In the genomic region with DNA sequence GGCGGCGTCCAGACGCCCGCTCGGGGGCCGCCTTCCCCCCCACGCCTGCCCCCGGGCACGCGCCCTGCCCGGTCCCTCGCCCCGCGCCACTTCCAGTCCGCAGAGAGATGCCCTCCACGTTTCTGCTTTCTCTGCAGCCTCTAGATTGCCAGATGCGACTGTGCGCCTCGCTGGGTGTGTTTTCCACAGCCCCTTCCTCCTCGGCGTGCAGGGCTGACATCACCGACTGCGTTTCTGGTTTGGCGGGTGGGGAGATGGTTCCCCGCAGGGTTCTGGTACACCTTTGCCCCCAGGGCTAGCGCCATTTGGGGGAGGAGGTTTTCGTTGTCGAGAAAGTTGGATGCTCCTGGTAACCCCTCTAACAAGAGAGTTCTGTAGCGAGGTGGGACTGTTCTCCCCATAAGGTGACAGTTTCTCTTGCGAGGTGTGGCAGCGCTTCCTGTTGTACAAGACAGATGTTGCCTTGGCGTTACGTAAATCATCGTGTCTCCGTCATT, we compare ENCODE assay signal across 7 cellular contexts. TPM values are rescaled to one million over a fixed set of nuclear protein-coding genes. Genes with fewer than 3 reads are reported as not detected.
DNase-seq lines count a peak whose midpoint lies in the region; ATAC-seq and TF ChIP-seq lines count a peak whose summit lies in the region.

No MANE protein-coding gene starts in this region.

- H3F3A ChIP-seq in neural cell (ENCODE audit: insufficient read depth, low read length, poor library complexity, severe bottlenecking), result no peaks in the 10 kb centered on the region

- intact Hi-C loops in esophagus squamous epithelium (cut with DNase I), result loop anchor here (2.0 kb wide), 1 partner anchor 298 kb away; no protein-coding TSS in a partner anchor

- H3K27me3 ChIP-seq in esophagus squamous epithelium (no peaks in the 10 kb centered on the region), neural cell (ENCODE audit: insufficient read depth, low read depth, low read length) (no peaks in the 10 kb centered on the region), thymus (ENCODE audit: control insufficient read depth, insufficient read depth) (no peaks in the 10 kb centered on the region)

- H3K36me3 ChIP-seq in esophagus squamous epithelium, result peaks cover 25 to 32% (median 27%) of the 10 kb centered on the region in 3 donors
- no peaks in the 10 kb centered on the region for H3K36me3 ChIP-seq in neural cell (ENCODE audit: insufficient read depth, low read length)
- peaks cover 26% of the 10 kb centered on the region for H3K36me3 ChIP-seq in thymus (ENCODE audit: control insufficient read depth, insufficient read depth)

- TF ChIP-seq RAD21 in neural cell (conservative IDR thresholded peaks at IDR 0.05), result peak; percentile 30

- H2AFZ ChIP-seq in neural cell (ENCODE audit: low read depth, low read length), result no peak overlapping the region

- H4K20me1 ChIP-seq in neural cell (ENCODE audit: insufficient read depth), result peaks cover 9% of the 10 kb centered on the region

- peak; percentile 50 to 55 for DNase-seq in NOMO-1 (lab: John Stamatoyannopoulos, UW; ENCODE audit: unreplicated experiment in 2 of 2)
- peak; percentile 26 for DNase-seq in activated T-cell treated with anti-CD3 and anti-CD28 coated beads for 4 hours
- no peak for DNase-seq in esophagus squamous epithelium (lab: John Stamatoyannopoulos, UW)

- TF ChIP-seq CTCF in esophagus squamous epithelium (IDR thresholded peaks at IDR 0.05) (no peak), neural cell (IDR thresholded peaks at IDR 0.05; ENCODE audit: poor library complexity, severe bottlenecking) (no peak)

- H3K9me3 ChIP-seq in esophagus squamous epithelium (no peaks in the 10 kb centered on the region), neural cell (ENCODE audit: low read length) (no peaks in the 10 kb centered on the region), thymus (ENCODE audit: control insufficient read depth) (no peaks in the 10 kb centered on the region)

- H3K4me1 ChIP-seq in esophagus squamous epithelium (peaks cover 10 to 60% (median 41%) of the 10 kb centered on the region in 3 donors), thymus (ENCODE audit: control insufficient read depth, insufficient read depth, low read length) (peaks cover 9% of the 10 kb centered on the region)

- H3K4me3 ChIP-seq in esophagus squamous epithelium (peak overlapping the region; percentile 85 to 94 (median 88)), neural cell (ENCODE audit: low read length) (peak overlapping the region; percentile 92), thymus (ENCODE audit: low read length) (peak overlapping the region; percentile 93)

- H3K4me2 ChIP-seq in neural cell (ENCODE audit: low read length), result peak overlapping the region; percentile 43

- no peaks in the 10 kb centered on the region for H3K9me2 ChIP-seq in neural cell (ENCODE audit: insufficient read depth, low read length)

- H3K9ac ChIP-seq in neural cell (ENCODE audit: low read length), result peak overlapping the region; percentile 92

- H3K79me2 ChIP-seq in neural cell (replicated peaks; ENCODE audit: insufficient read depth, low read length), result peaks cover 32% of the 10 kb centered on the region

- ATAC-seq in HG02885 (IDR thresholded peaks at IDR 0.05; ENCODE audit: poor library complexity, unreplicated experiment), result peak; percentile 14

- H3K27ac ChIP-seq in esophagus squamous epithelium, result peak overlapping the region; percentile 95 to 99 (median 96)
- peak overlapping the region; percentile 50 for H3K27ac ChIP-seq in neural cell (ENCODE audit: low read length)
- peak overlapping the region; percentile 97 for H3K27ac ChIP-seq in thymus (ENCODE audit: low read depth)

- TF ChIP-seq POLR2A in GM18526 (IDR thresholded peaks at IDR 0.05; ENCODE audit: extremely low read depth, insufficient read length) (peak; percentile 17), esophagus squamous epithelium (IDR thresholded peaks at IDR 0.05) (peak in 1 of 4 donors; percentile 16)

- TF ChIP-seq EP300 in neural cell (conservative IDR thresholded peaks at IDR 0.05; ENCODE audit: poor library complexity, severe bottlenecking), result peak; percentile 20

- 1% methylated on average over 13 to 14 of the region's 35 CpGs for WGBS in esophagus squamous epithelium, 2 donors
- WGBS in thymus, result 1% methylated on average over 35 of the region's 35 CpGs

TF ChIP-seq in neural cell, 6 proteins besides CTCF, POLR2A, EP300 and RAD21:
- TF ChIP-seq, protein P1, sequence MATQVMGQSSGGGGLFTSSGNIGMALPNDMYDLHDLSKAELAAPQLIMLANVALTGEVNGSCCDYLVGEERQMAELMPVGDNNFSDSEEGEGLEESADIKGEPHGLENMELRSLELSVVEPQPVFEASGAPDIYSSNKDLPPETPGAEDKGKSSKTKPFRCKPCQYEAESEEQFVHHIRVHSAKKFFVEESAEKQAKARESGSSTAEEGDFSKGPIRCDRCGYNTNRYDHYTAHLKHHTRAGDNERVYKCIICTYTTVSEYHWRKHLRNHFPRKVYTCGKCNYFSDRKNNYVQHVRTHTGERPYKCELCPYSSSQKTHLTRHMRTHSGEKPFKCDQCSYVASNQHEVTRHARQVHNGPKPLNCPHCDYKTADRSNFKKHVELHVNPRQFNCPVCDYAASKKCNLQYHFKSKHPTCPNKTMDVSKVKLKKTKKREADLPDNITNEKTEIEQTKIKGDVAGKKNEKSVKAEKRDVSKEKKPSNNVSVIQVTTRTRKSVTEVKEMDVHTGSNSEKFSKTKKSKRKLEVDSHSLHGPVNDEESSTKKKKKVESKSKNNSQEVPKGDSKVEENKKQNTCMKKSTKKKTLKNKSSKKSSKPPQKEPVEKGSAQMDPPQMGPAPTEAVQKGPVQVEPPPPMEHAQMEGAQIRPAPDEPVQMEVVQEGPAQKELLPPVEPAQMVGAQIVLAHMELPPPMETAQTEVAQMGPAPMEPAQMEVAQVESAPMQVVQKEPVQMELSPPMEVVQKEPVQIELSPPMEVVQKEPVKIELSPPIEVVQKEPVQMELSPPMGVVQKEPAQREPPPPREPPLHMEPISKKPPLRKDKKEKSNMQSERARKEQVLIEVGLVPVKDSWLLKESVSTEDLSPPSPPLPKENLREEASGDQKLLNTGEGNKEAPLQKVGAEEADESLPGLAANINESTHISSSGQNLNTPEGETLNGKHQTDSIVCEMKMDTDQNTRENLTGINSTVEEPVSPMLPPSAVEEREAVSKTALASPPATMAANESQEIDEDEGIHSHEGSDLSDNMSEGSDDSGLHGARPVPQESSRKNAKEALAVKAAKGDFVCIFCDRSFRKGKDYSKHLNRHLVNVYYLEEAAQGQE (IDR thresholded peaks at IDR 0.05; ENCODE audit: borderline replicate concordance), result peak; percentile 12
- TF ChIP-seq SMC3 (conservative IDR thresholded peaks at IDR 0.05; ENCODE audit: poor library complexity) (peak; percentile 47), MXI1 (conservative IDR thresholded peaks at IDR 0.05; ENCODE audit: poor library complexity, severe bottlenecking) (peak; percentile 66), POLR2AphosphoS5 (IDR thresholded peaks at IDR 0.05) (peak; percentile 60), EZH2 (IDR thresholded peaks at IDR 0.05; ENCODE audit: borderline replicate concordance, insufficient read depth, low read length, poor library complexity, severe bottlenecking) (no peak), TAF1 (IDR thresholded peaks at IDR 0.05; ENCODE audit: low read depth) (no peak)

RNA-seq across cellular contexts. Expression of a gene that starts 1.5 kb away (rescaled TPM):
- total RNA-seq in esophagus squamous epithelium, result 100 to 1,000 TPM; 329 to 554 (median 426) TPM
- polyA plus RNA-seq in neural cell (282 and 373 TPM in 2 replicates), thymus (302 TPM)
- 275 and 313 TPM in 2 replicates for polyA minus RNA-seq in neural cell
